ENCODE assay signal across 12 cellular contexts in genomic region chr19:17526922-17527321, GRCh38. TPM values are rescaled to one million over a fixed set of nuclear protein-coding genes. Genes with fewer than 3 reads are reported as not detected.
DNase-seq lines count a peak whose midpoint lies in the region; ATAC-seq and TF ChIP-seq lines count a peak whose summit lies in the region.
"Had no signal": no experiment of that assay in that cellular context is flagged by ENCODE, and none has a peak within 500 bp of the region (broad histone marks: within the 10 kb centered on the region; RNA-seq: fewer than 3 reads in every experiment).

No MANE protein-coding gene starts in this region.

- in situ Hi-C loops in GM13977 (cut with MboI; ENCODE audit: low pct_unique_long_range_greater_than_20kb, low sequenced_read_pairs, unreplicated experiment): no loop called here

- no peaks in the 10 kb centered on the region for H3K36me3 ChIP-seq in DND-41 (ENCODE audit: insufficient read depth, low read length)

- H3K9me3 ChIP-seq in DND-41 (ENCODE audit: insufficient read depth, low read length, severe bottlenecking): no peaks in the 10 kb centered on the region

- peak overlapping the region; percentile 55; the same call in 1 of the 2 replicates for H3K27ac ChIP-seq in DND-41 (ENCODE audit: low read length)

- H3K9me3 Mint-ChIP-seq in activated naive CD8-positive, alpha-beta T cell treated with anti-CD3 and anti-CD28 coated beads, Interleukin-2, amount 10 ng/mL, durations not matched to agents 7 days and 5 days: peaks cover 3% of the 10 kb centered on the region

- DNase-seq in DND-41: peak; percentile 78
- DNase-seq in GM13977 (ENCODE audit: low spot score): peak; percentile 68
- DNase-seq in activated naive CD8-positive, alpha-beta T cell treated with anti-CD3 and anti-CD28 coated beads, Interleukin-2, amount 10 ng/mL, durations not matched to agents 7 days and 5 days: no peak
- no peak for DNase-seq in ecto neural progenitor cell (ENCODE audit: low spot score)
- DNase-seq in anterior cingulate cortex (lab: John Stamatoyannopoulos, UW): no peak
- DNase-seq: activated T-cell treated with anti-CD3 and anti-CD28 coated beads, Interleukin-2, amount 50 U/mL, for 24 hours; KG1; mesenchymal stem cell; stimulated activated CD4-positive, alpha-beta T cell treated with anti-CD3 and anti-CD28 coated beads, Interleukin-2, amount 100 ng/mL, for 24 hours had no signal

- H3K4me1 Mint-ChIP-seq in activated naive CD8-positive, alpha-beta T cell treated with anti-CD3 and anti-CD28 coated beads, Interleukin-2, amount 10 ng/mL, durations not matched to agents 7 days and 5 days: peaks cover 23% of the 10 kb centered on the region

- H3K4me2 ChIP-seq in DND-41 (ENCODE audit: insufficient read depth, low read length): peak overlapping the region; percentile 28; the same call in 1 of the 2 replicates

- H3K4me3 Mint-ChIP-seq in activated naive CD8-positive, alpha-beta T cell treated with anti-CD3 and anti-CD28 coated beads, Interleukin-2, amount 10 ng/mL, durations not matched to agents 7 days and 5 days: peak overlapping the region; percentile 44
- H3K4me3 Mint-ChIP-seq: activated T-cell treated with anti-CD3 and anti-CD28 coated beads, Interleukin-2, amount 50 U/mL, for 24 hours had no signal

- H4K20me1 ChIP-seq in DND-41 (ENCODE audit: insufficient read depth, low read length): no peaks in the 10 kb centered on the region

- no peaks in the 10 kb centered on the region for H3K79me2 ChIP-seq in DND-41 (ENCODE audit: insufficient read depth, low read length)

- no peak overlapping the region for H2AFZ ChIP-seq in DND-41 (ENCODE audit: low read depth, low read length)

- POLR2A ChIA-PET in activated naive CD8-positive, alpha-beta T cell treated with anti-CD3 and anti-CD28 coated beads, Interleukin-2, amount 10 ng/mL, durations not matched to agents 7 days and 5 days (lab: Charles Lee): interaction anchor here (0.9 kb wide), 1 partner anchor 15 kb away, joined by 3 read pairs; no protein-coding TSS in a partner anchor

- H3K27me3 Mint-ChIP-seq in activated naive CD8-positive, alpha-beta T cell treated with anti-CD3 and anti-CD28 coated beads, Interleukin-2, amount 10 ng/mL, durations not matched to agents 7 days and 5 days: no peaks in the 10 kb centered on the region
- H3K27me3 Mint-ChIP-seq: activated T-cell treated with anti-CD3 and anti-CD28 coated beads, Interleukin-2, amount 50 U/mL, for 24 hours had no signal

- H3K36me3 Mint-ChIP-seq in activated naive CD8-positive, alpha-beta T cell treated with anti-CD3 and anti-CD28 coated beads, Interleukin-2, amount 10 ng/mL, durations not matched to agents 7 days and 5 days: peaks cover 4% of the 10 kb centered on the region

- ATAC-seq in DND-41 (ENCODE audit: insufficient read depth, low read depth): peak; percentile 16
- ATAC-seq in HG02884 (IDR thresholded peaks at IDR 0.05; ENCODE audit: unreplicated experiment): peak; percentile 39
- no peak for ATAC-seq in activated naive CD8-positive, alpha-beta T cell treated with anti-CD3 and anti-CD28 coated beads, Interleukin-2, amount 10 ng/mL, durations not matched to agents 7 days and 5 days (ENCODE audit: low read depth)
- ATAC-seq in GM18868 (IDR thresholded peaks at IDR 0.05; ENCODE audit: unreplicated experiment): no peak
- ATAC-seq in GM19324 (IDR thresholded peaks at IDR 0.05; ENCODE audit: low FRiP score, unreplicated experiment): no peak

- no peak overlapping the region for H3K9ac ChIP-seq in DND-41 (ENCODE audit: low read depth, low read length)

- peaks cover 50% of the 10 kb centered on the region for H3K4me1 ChIP-seq in DND-41 (ENCODE audit: insufficient read depth, low read length)

- TF ChIP-seq CTCF in DND-41 (IDR thresholded peaks at IDR 0.05; ENCODE audit: borderline replicate concordance, extremely low read depth, low read length, poor library complexity, severe bottlenecking) (no peak), GM13977 (IDR thresholded peaks at IDR 0.05; ENCODE audit: extremely low read depth, insufficient read depth, missing control alignments) (no peak)

- H3K4me3 ChIP-seq in DND-41 (ENCODE audit: low read depth in 1 of 2, low read length in 2 of 2): no peak overlapping the region

- H3K27ac Mint-ChIP-seq in activated naive CD8-positive, alpha-beta T cell treated with anti-CD3 and anti-CD28 coated beads, Interleukin-2, amount 10 ng/mL, durations not matched to agents 7 days and 5 days: no peak overlapping the region
- H3K27ac Mint-ChIP-seq: activated T-cell treated with anti-CD3 and anti-CD28 coated beads, Interleukin-2, amount 50 U/mL, for 24 hours had no signal

- no peaks in the 10 kb centered on the region for H3K27me3 ChIP-seq in DND-41 (ENCODE audit: insufficient read depth, low read length, poor library complexity)

RNA-seq across cellular contexts. Expression of gene PGLS, which starts 15.5 kb away (rescaled TPM):
- total RNA-seq in activated naive CD8-positive, alpha-beta T cell treated with anti-CD3 and anti-CD28 coated beads, Interleukin-2, amount 10 ng/mL, durations not matched to agents 7 days and 5 days: 10 to 100 TPM; 85.4 to 90.3 TPM

RNA-seq across cellular contexts. Expression of gene COLGALT1, which starts 28.5 kb away (rescaled TPM):
- 10 to 100 TPM; 63.3 to 68.4 TPM for total RNA-seq in activated naive CD8-positive, alpha-beta T cell treated with anti-CD3 and anti-CD28 coated beads, Interleukin-2, amount 10 ng/mL, durations not matched to agents 7 days and 5 days

RNA-seq across cellular contexts. Expression of gene SLC27A1, which starts 56.6 kb away (rescaled TPM):
- total RNA-seq in activated naive CD8-positive, alpha-beta T cell treated with anti-CD3 and anti-CD28 coated beads, Interleukin-2, amount 10 ng/mL, durations not matched to agents 7 days and 5 days: 1 to 10 TPM; 8.4 to 9.8 TPM

Comparison
In these comparisons a context has a peak if more than half of its experiments do, and no peak if none do; other contexts are left out.
1. ATAC-seq: peak in DND-41 (single experiment) and HG02884 (single experiment); none in activated naive CD8-positive, alpha-beta T cell treated with anti-CD3 and anti-CD28 coated beads, Interleukin-2, amount 10 ng/mL, durations not matched to agents 7 days and 5 days (single experiment), GM18868 (single experiment) and GM19324 (single experiment).
2. DNase-seq: peak in DND-41 (single experiment) and GM13977 (single experiment); none in activated naive CD8-positive, alpha-beta T cell treated with anti-CD3 and anti-CD28 coated beads, Interleukin-2, amount 10 ng/mL, durations not matched to agents 7 days and 5 days (single experiment), ecto neural progenitor cell (single experiment) and anterior cingulate cortex (0 of 58).